ENCODE assay signal across 17 cellular contexts in genomic region chr20:59725476-59726119, GRCh38.
A peak's percentile ranks its signal among the peaks of the same experiment; 100 is the strongest.
DNase-seq lines count a peak whose midpoint lies in the region; ATAC-seq, FAIRE-seq and TF ChIP-seq lines count a peak whose summit lies in the region.
"Had no signal": no experiment of that assay in that cellular context is flagged by ENCODE, and none has a peak within 500 bp of the region (broad histone marks: within the 10 kb centered on the region; RNA-seq: fewer than 3 reads in every experiment).

No MANE protein-coding gene starts in this region.

- no peak overlapping the region for H2AFZ ChIP-seq in GM23338

- no peaks in the 10 kb centered on the region for H3K4me1 Mint-ChIP-seq in GM23338

- H3K4me3 Mint-ChIP-seq in GM23338, result no peak overlapping the region
- H3K4me3 Mint-ChIP-seq: CD4-positive, alpha-beta T cell had no signal

- H3K9me2 ChIP-seq in GM23338 (ENCODE audit: insufficient read depth), result no peaks in the 10 kb centered on the region

- H3K4me3 ChIP-seq in A549 (no peak overlapping the region), GM23338 (no peak overlapping the region), colonic mucosa (no peak overlapping the region), lower lobe of right lung (no peak overlapping the region)
- H3K4me3 ChIP-seq: K562 had no signal

- no peaks in the 10 kb centered on the region for H3F3A ChIP-seq in GM23338 (replicated peaks; ENCODE audit: low read depth)

- H3K27ac Mint-ChIP-seq in GM23338, result no peak overlapping the region
- H3K27ac Mint-ChIP-seq: CD4-positive, alpha-beta T cell had no signal

- TF ChIP-seq POLR2A in A549 (IDR thresholded peaks at IDR 0.05; ENCODE audit: low read length), result no peak

- H3K9me3 Mint-ChIP-seq in GM23338, result no peaks in the 10 kb centered on the region; the same call in 1 of the 3 replicates
- H3K9me3 Mint-ChIP-seq: CD4-positive, alpha-beta T cell had no signal

- no peak for FAIRE-seq in A549 (lab: Jason Lieb, UNC)
- FAIRE-seq: K562 had no signal

- WGBS in A549 (ENCODE audit: missing lambda C conversion rate), result 27% methylated on average over 8 of the region's 8 CpGs

- in situ Hi-C loops in GM13977 (cut with MboI; ENCODE audit: low pct_unique_long_range_greater_than_20kb, low sequenced_read_pairs, unreplicated experiment), result loop anchor here (25.0 kb wide), 1 partner anchor 113 kb away; the partner anchor contains the start of gene PHACTR3

- ATAC-seq in A549, result peak; percentile 23 to 26; a peak in 2 of 6 replicates
- peak; percentile 91 for ATAC-seq in GM23338
- no peak for ATAC-seq in GM18502 (IDR thresholded peaks at IDR 0.05; ENCODE audit: poor library complexity, unreplicated experiment)
- ATAC-seq in lower lobe of right lung, result no peak
- ATAC-seq: HCT116, K562, Panc1, Right ventricle myocardium inferior had no signal

- no peak for TF ChIP-seq EP300 in A549 (IDR thresholded peaks at IDR 0.05)

- H3K9me3 ChIP-seq in A549 (no peaks in the 10 kb centered on the region), colonic mucosa (no peaks in the 10 kb centered on the region), lower lobe of right lung (no peaks in the 10 kb centered on the region)

- TF ChIP-seq CTCF in A549 (IDR thresholded peaks at IDR 0.05), result no peak
- no peak for TF ChIP-seq CTCF in GM23338 (conservative IDR thresholded peaks at IDR 0.05; ENCODE audit: low read depth in 2 of 2)
- no peak for TF ChIP-seq CTCF in colonic mucosa (IDR thresholded peaks at IDR 0.05)
- TF ChIP-seq CTCF in lower lobe of right lung (IDR thresholded peaks at IDR 0.05), result no peak
- no peak for TF ChIP-seq CTCF in GM13977 (IDR thresholded peaks at IDR 0.05; ENCODE audit: extremely low read depth, insufficient read depth, missing control alignments)

- no peak overlapping the region for H3K9ac ChIP-seq in colonic mucosa (ENCODE audit: low read depth in 2 of 2, low read length in 2 of 2)

- H3K36me3 Mint-ChIP-seq in GM23338 (ENCODE audit: low read depth), result no peaks in the 10 kb centered on the region

- peaks cover 12% of the 10 kb centered on the region for H3K27me3 Mint-ChIP-seq in GM23338 (ENCODE audit: insufficient read depth, low read depth, poor library complexity)

- H3K4me1 ChIP-seq in A549 (no peaks in the 10 kb centered on the region), GM23338 (ENCODE audit: insufficient read depth) (no peaks in the 10 kb centered on the region), colonic mucosa (no peaks in the 10 kb centered on the region), lower lobe of right lung (peaks cover 5% of the 10 kb centered on the region)

- CTCF ChIA-PET in A549 (lab: Yijun Ruan, JAX), result interaction anchor here (1.0 to 1.8 kb wide), 3 partner anchors 27 to 155 kb away, joined by 3 to 5 read pairs (median 4); no protein-coding TSS in a partner anchor

- H3K36me3 ChIP-seq in GM23338 (ENCODE audit: insufficient read depth) (no peaks in the 10 kb centered on the region), colonic mucosa (no peaks in the 10 kb centered on the region), lower lobe of right lung (no peaks in the 10 kb centered on the region)

- no peak overlapping the region for H3K27ac ChIP-seq in A549
- no peak overlapping the region for H3K27ac ChIP-seq in GM23338 (ENCODE audit: low read depth)
- H3K27ac ChIP-seq in colonic mucosa, result no peak overlapping the region
- H3K27ac ChIP-seq in lower lobe of right lung, result no peak overlapping the region

- H3K79me2 ChIP-seq in GM23338 (replicated peaks; ENCODE audit: insufficient read depth), result no peaks in the 10 kb centered on the region

- H3K4me2 ChIP-seq in A549, result no peak overlapping the region
- H3K4me2 ChIP-seq in GM23338, result no peak overlapping the region

- POLR2A ChIA-PET in A549 (lab: Yijun Ruan, JAX), result no interaction called here

- DNase-seq in A549 (ENCODE audit: low read depth in 1 of 2, low spot score in 1 of 2), result no peak
- peak; percentile 21 for DNase-seq in GM23338 (ENCODE audit: low spot score)
- peak; percentile 8 for DNase-seq in colonic mucosa
- DNase-seq in mesenteric fat pad (ENCODE audit: low spot score), result peak; percentile 74
- DNase-seq in lower lobe of right lung, result no peak
- no peak for DNase-seq in activated effector memory CD4-positive, alpha-beta T cell treated with Interleukin-2 at 50 U/mL for 16 hours
- no peak for DNase-seq in GM13977 (ENCODE audit: low spot score)
- DNase-seq: CD4-positive, alpha-beta T cell; EL; NCI-H1092; NCI-H2081 treated with DMSO at 0.1 percent for 48 hours; NCI-H524 treated with DMSO at 0.1 percent for 48 hours had no signal

- intact Hi-C loops in colonic mucosa (cut with DNase I) (no loop called here), lower lobe of right lung (cut with DNase I) (no loop called here)

- H3K27me3 ChIP-seq in GM23338 (ENCODE audit: insufficient read depth) (no peaks in the 10 kb centered on the region), colonic mucosa (no peaks in the 10 kb centered on the region), lower lobe of right lung (ENCODE audit: low read depth) (peaks cover 12% of the 10 kb centered on the region)

- H4K20me1 ChIP-seq in GM23338 (replicated peaks; ENCODE audit: insufficient read depth), result no peaks in the 10 kb centered on the region

- no peak for TF ChIP-seq RAD21 in A549 (conservative IDR thresholded peaks at IDR 0.05 in 1 of 2, IDR thresholded peaks at IDR 0.05 in 1 of 2)

TF ChIP-seq in A549, 52 proteins besides CTCF, POLR2A, EP300 and RAD21 (continues in another document):
- no peak for TF ChIP-seq ATOH8 (CRISPR knock-in tag; IDR thresholded peaks at IDR 0.05; ENCODE audit: low read depth)
- TF ChIP-seq, protein P1, sequence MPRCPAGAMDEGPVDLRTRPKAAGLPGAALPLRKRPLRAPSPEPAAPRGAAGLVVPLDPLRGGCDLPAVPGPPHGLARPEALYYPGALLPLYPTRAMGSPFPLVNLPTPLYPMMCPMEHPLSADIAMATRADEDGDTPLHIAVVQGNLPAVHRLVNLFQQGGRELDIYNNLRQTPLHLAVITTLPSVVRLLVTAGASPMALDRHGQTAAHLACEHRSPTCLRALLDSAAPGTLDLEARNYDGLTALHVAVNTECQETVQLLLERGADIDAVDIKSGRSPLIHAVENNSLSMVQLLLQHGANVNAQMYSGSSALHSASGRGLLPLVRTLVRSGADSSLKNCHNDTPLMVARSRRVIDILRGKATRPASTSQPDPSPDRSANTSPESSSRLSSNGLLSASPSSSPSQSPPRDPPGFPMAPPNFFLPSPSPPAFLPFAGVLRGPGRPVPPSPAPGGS (IDR thresholded peaks at IDR 0.05), result no peak

TF ChIP-seq in GM23338, 12 proteins besides CTCF, POLR2A, EP300 and RAD21 (continues in another document):
- TF ChIP-seq POLR2AphosphoS5 (IDR thresholded peaks at IDR 0.05; ENCODE audit: low read depth) (no peak), ZNF114 (CRISPR knock-in tag; IDR thresholded peaks at IDR 0.05) (no peak), ZNF331 (CRISPR knock-in tag; IDR thresholded peaks at IDR 0.05; ENCODE audit: low read depth) (no peak), EZH2phosphoT487 (IDR thresholded peaks at IDR 0.05; ENCODE audit: unreplicated experiment) (no peak), JUNB (IDR thresholded peaks at IDR 0.05; ENCODE audit: unreplicated experiment) (no peak), CREB1 (CRISPR knock-in tag; IDR thresholded peaks at IDR 0.05; ENCODE audit: low read depth) (no peak)
- TF ChIP-seq, protein P2, sequence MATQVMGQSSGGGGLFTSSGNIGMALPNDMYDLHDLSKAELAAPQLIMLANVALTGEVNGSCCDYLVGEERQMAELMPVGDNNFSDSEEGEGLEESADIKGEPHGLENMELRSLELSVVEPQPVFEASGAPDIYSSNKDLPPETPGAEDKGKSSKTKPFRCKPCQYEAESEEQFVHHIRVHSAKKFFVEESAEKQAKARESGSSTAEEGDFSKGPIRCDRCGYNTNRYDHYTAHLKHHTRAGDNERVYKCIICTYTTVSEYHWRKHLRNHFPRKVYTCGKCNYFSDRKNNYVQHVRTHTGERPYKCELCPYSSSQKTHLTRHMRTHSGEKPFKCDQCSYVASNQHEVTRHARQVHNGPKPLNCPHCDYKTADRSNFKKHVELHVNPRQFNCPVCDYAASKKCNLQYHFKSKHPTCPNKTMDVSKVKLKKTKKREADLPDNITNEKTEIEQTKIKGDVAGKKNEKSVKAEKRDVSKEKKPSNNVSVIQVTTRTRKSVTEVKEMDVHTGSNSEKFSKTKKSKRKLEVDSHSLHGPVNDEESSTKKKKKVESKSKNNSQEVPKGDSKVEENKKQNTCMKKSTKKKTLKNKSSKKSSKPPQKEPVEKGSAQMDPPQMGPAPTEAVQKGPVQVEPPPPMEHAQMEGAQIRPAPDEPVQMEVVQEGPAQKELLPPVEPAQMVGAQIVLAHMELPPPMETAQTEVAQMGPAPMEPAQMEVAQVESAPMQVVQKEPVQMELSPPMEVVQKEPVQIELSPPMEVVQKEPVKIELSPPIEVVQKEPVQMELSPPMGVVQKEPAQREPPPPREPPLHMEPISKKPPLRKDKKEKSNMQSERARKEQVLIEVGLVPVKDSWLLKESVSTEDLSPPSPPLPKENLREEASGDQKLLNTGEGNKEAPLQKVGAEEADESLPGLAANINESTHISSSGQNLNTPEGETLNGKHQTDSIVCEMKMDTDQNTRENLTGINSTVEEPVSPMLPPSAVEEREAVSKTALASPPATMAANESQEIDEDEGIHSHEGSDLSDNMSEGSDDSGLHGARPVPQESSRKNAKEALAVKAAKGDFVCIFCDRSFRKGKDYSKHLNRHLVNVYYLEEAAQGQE (IDR thresholded peaks at IDR 0.05; ENCODE audit: unreplicated experiment), result no peak

Comparison
In these comparisons a context has a peak if more than half of its experiments do, and no peak if none do; other contexts are left out.
1. ATAC-seq: peak in A549 (2 of 2) and GM23338 (single experiment); none in GM18502 (single experiment) and lower lobe of right lung (0 of 2).
2. DNase-seq: peak in GM23338 (single experiment), colonic mucosa (single experiment) and mesenteric fat pad (single experiment); none in A549 (0 of 2), lower lobe of right lung (single experiment), activated effector memory CD4-positive, alpha-beta T cell treated with Interleukin-2 at 50 U/mL for 16 hours (single experiment) and GM13977 (single experiment).